8 cellular contexts compared by ENCODE assay signal in genomic region chr16:11852092-11852809, GRCh38. TPM values are rescaled to one million over a fixed set of nuclear protein-coding genes. Genes with fewer than 3 reads are reported as not detected.
DNase-seq lines count a peak whose midpoint lies in the region; ATAC-seq and TF ChIP-seq lines count a peak whose summit lies in the region.

No MANE protein-coding gene starts in this region.

- TF ChIP-seq CTCF in CD4-positive, alpha-beta T cell (IDR thresholded peaks at IDR 0.05), result no peak
- TF ChIP-seq CTCF in mammary epithelial cell (conservative IDR thresholded peaks at IDR 0.05 in 1 of 2, IDR thresholded peaks at IDR 0.05 in 1 of 2; ENCODE audit: extremely low read depth in 1 of 2, insufficient read depth in 1 of 2, low read depth in 1 of 2, low read length in 2 of 2) (no peak), mesothelial cell of epicardium (IDR thresholded peaks at IDR 0.05; ENCODE audit: unreplicated experiment) (no peak)

- dilution Hi-C loops in mammary epithelial cell (cut with HindIII; ENCODE audit: low sequenced_read_pairs), result no loop called here

- no peaks in the 10 kb centered on the region for H3K27me3 ChIP-seq in CD4-positive, alpha-beta T cell (ENCODE audit: control insufficient read depth, insufficient read depth, low read length)
- no peaks in the 10 kb centered on the region for H3K27me3 ChIP-seq in Karpas-422 (ENCODE audit: low read length)
- H3K27me3 ChIP-seq in mammary epithelial cell (ENCODE audit: insufficient read depth, low read length), result no peaks in the 10 kb centered on the region

- peak overlapping the region; percentile 86 for H3K27ac ChIP-seq in CD4-positive, alpha-beta T cell (ENCODE audit: low read depth, low read length)
- H3K27ac ChIP-seq in Karpas-422 (ENCODE audit: low read length) (peak overlapping the region; percentile 58; the same call in 1 of the 2 replicates), mammary epithelial cell (ENCODE audit: insufficient read depth, low read depth, low read length) (peak overlapping the region; percentile 70)

- H2AFZ ChIP-seq in Karpas-422 (ENCODE audit: low read length) (no peak overlapping the region; the same call in 1 of the 2 replicates), mammary epithelial cell (ENCODE audit: low read depth, low read length) (peak overlapping the region; percentile 91)

- peaks cover 63% of the 10 kb centered on the region for H3K4me1 Mint-ChIP-seq in CD4-positive, alpha-beta T cell (ENCODE audit: low read depth)
- H3K4me1 Mint-ChIP-seq in mesothelial cell of epicardium, result peaks cover 20% of the 10 kb centered on the region

- POLR2A ChIA-PET in CD4-positive, alpha-beta T cell (lab: Charles Lee), result interaction anchor here (0.6 to 4.2 kb wide), 5 partner anchors 55 to 255 kb away, joined by 3 to 32 read pairs (median 4); partner anchors contain the start of genes TXNDC11 and ZC3H7A

- no peaks in the 10 kb centered on the region for H3K9me2 ChIP-seq in Karpas-422 (replicated peaks; ENCODE audit: insufficient read depth, low read length)

- 0 out of 2 replicates have a peak, but pooled peaks cover 17% of the 10 kb centered on the region for H4K20me1 ChIP-seq in Karpas-422 (ENCODE audit: insufficient read depth, low read depth, low read length)
- H4K20me1 ChIP-seq in mammary epithelial cell (ENCODE audit: insufficient read depth, low read length), result no peaks in the 10 kb centered on the region

- peak overlapping the region; percentile 100 for H3K9ac ChIP-seq in Karpas-422 (ENCODE audit: low read length)
- peak overlapping the region; percentile 87 for H3K9ac ChIP-seq in mammary epithelial cell (ENCODE audit: insufficient read depth, low read length)

- CTCF ChIA-PET in CD4-positive, alpha-beta T cell (lab: Charles Lee), result no interaction called here
- CTCF ChIA-PET in mammary epithelial cell (lab: Charles Lee; ENCODE audit: low non-redundant PET), result no interaction called here

- ATAC-seq in CD4-positive, alpha-beta T cell (ENCODE audit: poor library complexity), result no peak
- no peak for ATAC-seq in HG03196 (IDR thresholded peaks at IDR 0.05; ENCODE audit: unreplicated experiment)

- H3K79me2 ChIP-seq in Karpas-422 (ENCODE audit: low read length) (peaks cover 93% of the 10 kb centered on the region), mammary epithelial cell (ENCODE audit: insufficient read depth, low read length) (peaks cover 91% of the 10 kb centered on the region)

- H3K9me3 ChIP-seq in CD4-positive, alpha-beta T cell (ENCODE audit: control insufficient read depth, low read length), result no peaks in the 10 kb centered on the region
- no peaks in the 10 kb centered on the region for H3K9me3 ChIP-seq in Karpas-422 (ENCODE audit: low read length)
- H3K9me3 ChIP-seq in mammary epithelial cell (replicated peaks; ENCODE audit: insufficient read depth, low read length), result no peaks in the 10 kb centered on the region

- H3K36me3 Mint-ChIP-seq in CD4-positive, alpha-beta T cell (ENCODE audit: low read depth), result peaks cover 55% of the 10 kb centered on the region
- H3K36me3 Mint-ChIP-seq in mesothelial cell of epicardium, result peaks cover 5% of the 10 kb centered on the region

- H3K4me1 ChIP-seq in Karpas-422 (ENCODE audit: low read length), result peaks cover 29% of the 10 kb centered on the region
- H3K4me1 ChIP-seq in mammary epithelial cell (ENCODE audit: insufficient read depth, low read length), result peaks cover 11% of the 10 kb centered on the region

- no peaks in the 10 kb centered on the region for H3K9me3 Mint-ChIP-seq in CD4-positive, alpha-beta T cell
- no peaks in the 10 kb centered on the region for H3K9me3 Mint-ChIP-seq in mesothelial cell of epicardium

- WGBS in mammary epithelial cell (ENCODE audit: low coverage, missing lambda C conversion rate), result 71% methylated on average over 24 of the region's 33 CpGs

- no peak for DNase-seq in CD4-positive, alpha-beta T cell
- DNase-seq in Karpas-422, result peak; percentile 53
- no peak for DNase-seq in mammary epithelial cell
- DNase-seq in mesothelial cell of epicardium (ENCODE audit: low spot score in 2 of 2, unreplicated experiment in 2 of 2), result no peak
- no peak for DNase-seq in hepatic stellate cell (ENCODE audit: low spot score)
- no peak for DNase-seq in NCI-H524 treated with DMSO at 0.1 percent for 48 hours (lab: John Stamatoyannopoulos, UW)
- DNase-seq in activated CD4-positive, alpha-beta T cell treated with anti-CD3 and anti-CD28 coated beads for 1 hour, result no peak

- peaks cover 32% of the 10 kb centered on the region for H3K36me3 ChIP-seq in Karpas-422 (ENCODE audit: insufficient read depth, low read length)
- peaks cover 17% of the 10 kb centered on the region for H3K36me3 ChIP-seq in mammary epithelial cell (ENCODE audit: insufficient read depth, low read length)

- H3K4me3 ChIP-seq in Karpas-422 (ENCODE audit: low read length) (peak overlapping the region; percentile 100), mammary epithelial cell (replicated peaks in 1 of 3; ENCODE audit: insufficient read depth in 1 of 3, low read depth in 2 of 3, low read length in 3 of 3) (peak overlapping the region; percentile 77 to 100 (median 87))

- no peaks in the 10 kb centered on the region for H3K27me3 Mint-ChIP-seq in CD4-positive, alpha-beta T cell
- H3K27me3 Mint-ChIP-seq in mesothelial cell of epicardium (ENCODE audit: low read depth), result no peaks in the 10 kb centered on the region

- peak overlapping the region; percentile 83 for H3K4me2 ChIP-seq in Karpas-422 (ENCODE audit: low read depth, low read length, poor library complexity, severe bottlenecking)
- H3K4me2 ChIP-seq in mammary epithelial cell (ENCODE audit: insufficient read depth, low read depth, low read length), result peak overlapping the region; percentile 78

- in situ Hi-C loops in mammary epithelial cell (cut with MboI; ENCODE audit: low sequenced_read_pairs in 2 of 2), result loop anchor here in 1 of 2 donors (25.0 kb wide), 2 partner anchors 210 to 960 kb away; partner anchors contain the start of gene CPPED1

- H3K27ac Mint-ChIP-seq in CD4-positive, alpha-beta T cell, result peak overlapping the region; percentile 96
- H3K27ac Mint-ChIP-seq in mesothelial cell of epicardium, result peak overlapping the region; percentile 99

- peak overlapping the region; percentile 97 for H3K4me3 Mint-ChIP-seq in CD4-positive, alpha-beta T cell
- H3K4me3 Mint-ChIP-seq in mesothelial cell of epicardium, result peak overlapping the region; percentile 98

- BruUV-seq in mammary epithelial cell (replicated peaks; lab: Mats Ljungman, UMichigan), result no TSS peak

- intact Hi-C loops in CD4-positive, alpha-beta T cell (cut with DNase I, micrococcal nuclease), result loop anchor here (5.0 kb wide), 3 partner anchors 70 to 215 kb away; partner anchors contain the start of gene SNX29 (in 1 of the 2)
- intact Hi-C loops in mammary epithelial cell (cut with micrococcal nuclease), result loop anchor here (5.0 kb wide), 1 partner anchor 125 kb away; the partner anchor contains the start of gene SNX29

RNA-seq across cellular contexts. Expression of gene RSL1D1, which starts 0.9 kb away (rescaled TPM):
- 100 to 1,000 TPM; 224 to 237 TPM for total RNA-seq in CD4-positive, alpha-beta T cell
- 171 and 183 TPM in 2 replicates for total RNA-seq in Karpas-422 (2014; rRNA removed; shearing (Covaris generic); ENCODE audit: low replicate concordance)
- total RNA-seq in mammary epithelial cell (100 to 1,000 TPM; 127 to 209 TPM), mesothelial cell of epicardium (176 to 177 TPM (median 177 TPM) in 3 replicates)
- polyA plus RNA-seq in mammary epithelial cell, result 114 TPM
- polyA minus RNA-seq in mammary epithelial cell, result 27.8 TPM

RNA-seq across cellular contexts. Expression of gene ZC3H7A, which starts 55.2 kb away (rescaled TPM):
- total RNA-seq in CD4-positive, alpha-beta T cell, result 100 to 1,000 TPM; 131 to 143 TPM
- 28.4 and 54.9 TPM in 2 replicates for total RNA-seq in Karpas-422 (2014; rRNA removed; shearing (Covaris generic); ENCODE audit: low replicate concordance)
- total RNA-seq in mammary epithelial cell (10 to 100 TPM; 42.5 to 64.1 TPM), mesothelial cell of epicardium (57.6 to 70.7 TPM (median 66.7 TPM) in 3 replicates)
- polyA plus RNA-seq in mammary epithelial cell, result 29.0 TPM
- polyA minus RNA-seq in mammary epithelial cell, result 25.5 TPM
